Comparison of ENCODE assay signal across 13 cellular contexts in the genomic region with DNA sequence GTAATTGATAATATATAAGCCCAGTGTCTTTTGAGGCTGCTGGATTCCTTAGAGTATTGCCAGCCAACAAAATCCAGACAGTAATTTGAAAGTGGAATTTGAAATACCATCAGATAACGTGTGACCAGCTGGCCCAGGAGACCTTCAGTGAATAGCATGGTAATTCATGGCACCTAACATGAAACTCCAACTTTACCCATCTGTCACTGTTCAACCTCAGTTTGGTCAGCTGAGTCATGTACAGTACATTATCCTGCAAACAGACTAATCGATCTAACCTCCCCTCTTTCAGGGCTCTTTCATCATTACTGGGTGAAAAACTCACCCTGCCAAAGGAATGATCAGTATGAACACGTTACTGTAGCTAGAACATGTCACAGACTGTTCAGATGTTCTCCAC.
"Had no signal": no experiment of that assay in that cellular context is flagged by ENCODE, and none has a peak within 500 bp of the region (broad histone marks: within the 10 kb centered on the region; RNA-seq: fewer than 3 reads in every experiment).

No MANE protein-coding gene starts in this region.

- H3K27ac ChIP-seq: neutrophil, skin epidermis, transverse colon had no signal

- ATAC-seq: esophagus mucosa; left cardiac atrium; mucosa of descending colon; naive thymus-derived CD8-positive, alpha-beta T cell; T-helper 17 cell had no signal

- FAIRE-seq: TTC549 had no signal

- H3K4me1 ChIP-seq: transverse colon had no signal

- H3K36me3 ChIP-seq: neutrophil, transverse colon had no signal

- H3K4me3 ChIP-seq: lung, mucosa of descending colon, skin epidermis, transverse colon had no signal

- H3K9me3 ChIP-seq: mucosa of descending colon, neutrophil, transverse colon had no signal

- H3K27me3 ChIP-seq: neutrophil, transverse colon had no signal

- DNase-seq: activated naive CD4-positive, alpha-beta T cell treated with anti-CD3 and anti-CD28 coated beads, Interleukin-2, amount 50 U/mL, for 16 hours; cerebellar nuclear complex; endodermal cell; left cardiac atrium; mucosa of descending colon; naive thymus-derived CD8-positive, alpha-beta T cell; T-helper 17 cell; transverse colon had no signal
